ENCODE assay signal across 8 cellular contexts in genomic region chr2:210477496-210477895, GRCh38. TPM values are rescaled to one million over a fixed set of nuclear protein-coding genes. Genes with fewer than 3 reads are reported as not detected.
DNase-seq lines count a peak whose midpoint lies in the region; ATAC-seq, FAIRE-seq and TF ChIP-seq lines count a peak whose summit lies in the region.

No MANE protein-coding gene starts in this region.

- peaks cover 35% of the 10 kb centered on the region for H3K4me1 Mint-ChIP-seq in T-helper 17 cell
- H3K4me1 Mint-ChIP-seq in osteocyte (ENCODE audit: unreplicated experiment): peaks cover 29% of the 10 kb centered on the region

- no peaks in the 10 kb centered on the region for H3K27me3 Mint-ChIP-seq in T-helper 17 cell
- H3K27me3 Mint-ChIP-seq in osteocyte (ENCODE audit: unreplicated experiment): no peaks in the 10 kb centered on the region

- H3K27ac ChIP-seq in right atrium auricular region (peak overlapping the region in 1 of 2 donors; percentile 3), esophagus squamous epithelium (peak overlapping the region in 2 of 4 donors; percentile 88)

- peak overlapping the region; percentile 97 for H3K27ac Mint-ChIP-seq in T-helper 17 cell
- H3K27ac Mint-ChIP-seq in osteocyte (ENCODE audit: unreplicated experiment): peak overlapping the region; percentile 91

- ATAC-seq in Right ventricle myocardium superior (ENCODE audit: poor library complexity): peak; percentile 73
- no peak for ATAC-seq in T-helper 17 cell

- H3K4me3 Mint-ChIP-seq in T-helper 17 cell: peak overlapping the region; percentile 97
- H3K4me3 Mint-ChIP-seq in osteocyte (ENCODE audit: unreplicated experiment): peak overlapping the region; percentile 96

- H3K9me3 Mint-ChIP-seq in osteocyte (ENCODE audit: unreplicated experiment): no peaks in the 10 kb centered on the region

- peaks cover 0 to 16% of the 10 kb centered on the region in 2 donors for H3K4me1 ChIP-seq in right atrium auricular region
- peaks cover 5 to 37% (median 13%) of the 10 kb centered on the region in 3 donors for H3K4me1 ChIP-seq in esophagus squamous epithelium

- H3K27me3 ChIP-seq in right atrium auricular region (no peaks in the 10 kb centered on the region), esophagus squamous epithelium (no peaks in the 10 kb centered on the region)

- H3K36me3 ChIP-seq in right atrium auricular region (peaks cover 3% of the 10 kb centered on the region), esophagus squamous epithelium (peaks cover 0 to 5% (median 0%) of the 10 kb centered on the region in 3 donors)

- FAIRE-seq in GM12891 (lab: Jason Lieb, UNC): no peak

- no peaks in the 10 kb centered on the region for H3K9me3 ChIP-seq in right atrium auricular region
- H3K9me3 ChIP-seq in T-helper 17 cell (ENCODE audit: control insufficient read depth, low read length, poor library complexity, severe bottlenecking): no peaks in the 10 kb centered on the region
- no peaks in the 10 kb centered on the region for H3K9me3 ChIP-seq in esophagus squamous epithelium

- H3K36me3 Mint-ChIP-seq in T-helper 17 cell (ENCODE audit: low read depth): peaks cover 2% of the 10 kb centered on the region
- peaks cover 3% of the 10 kb centered on the region for H3K36me3 Mint-ChIP-seq in osteocyte (ENCODE audit: unreplicated experiment)

- TF ChIP-seq CTCF in right atrium auricular region (IDR thresholded peaks at IDR 0.05) (no peak), esophagus squamous epithelium (IDR thresholded peaks at IDR 0.05) (no peak), osteocyte (IDR thresholded peaks at IDR 0.05) (no peak)

- DNase-seq in Right ventricle myocardium superior: no peak
- DNase-seq in right atrium auricular region (ENCODE audit: low spot score): no peak
- no peak for DNase-seq in T-helper 17 cell
- DNase-seq in esophagus squamous epithelium (lab: John Stamatoyannopoulos, UW): no peak
- DNase-seq in osteocyte (ENCODE audit: extremely low spot score, unreplicated experiment): no peak
- no peak for DNase-seq in GM12891 (ENCODE audit: insufficient read length, low spot score)
- no peak for DNase-seq in NCI-H526 (lab: John Stamatoyannopoulos, UW)
- DNase-seq in NCI-H1694 (lab: John Stamatoyannopoulos, UW): no peak

- H3K4me3 ChIP-seq in right atrium auricular region: peak overlapping the region in 1 of 2 donors; percentile 77
- peak overlapping the region in 3 of 4 donors; percentile 77 to 87 (median 83) for H3K4me3 ChIP-seq in esophagus squamous epithelium

- intact Hi-C loops in Right ventricle myocardium superior (cut with DNase I): no loop called here
- intact Hi-C loops in esophagus squamous epithelium (cut with DNase I): no loop called here

- 58 to 64% methylated on average over 3 of the region's 3 CpGs for WGBS in esophagus squamous epithelium, 2 donors

- no peak for TF ChIP-seq POLR2A in esophagus squamous epithelium (IDR thresholded peaks at IDR 0.05)
- TF ChIP-seq POLR2A in GM12891 (IDR thresholded peaks at IDR 0.05; ENCODE audit: low read depth, low read length): no peak

TF ChIP-seq in GM12891, 5 proteins besides CTCF, POLR2A, EP300 and RAD21:
- TF ChIP-seq TAF1 (IDR thresholded peaks at IDR 0.05; ENCODE audit: low read depth, low read length) (no peak), POU2F2 (IDR thresholded peaks at IDR 0.05; ENCODE audit: low read depth, low read length) (no peak), PAX5 (IDR thresholded peaks at IDR 0.05; ENCODE audit: insufficient read depth, low read length, severe bottlenecking) (no peak), POLR2AphosphoS5 (IDR thresholded peaks at IDR 0.05; ENCODE audit: low read depth, low read length) (no peak), SPI1 (IDR thresholded peaks at IDR 0.05; ENCODE audit: low read depth, low read length) (no peak)

RNA-seq across cellular contexts. Expression of gene LANCL1, which starts 0.9 kb away (rescaled TPM):
- total RNA-seq in Right ventricle myocardium superior (50.3 TPM), right atrium auricular region (10 to 100 TPM; 27.4 to 43.2 TPM), T-helper 17 cell (10 to 100 TPM; 19.0 to 24.1 TPM), esophagus squamous epithelium (10 to 100 TPM; 15.4 to 28.9 (median 24.5) TPM), osteocyte (65.2 and 67.3 TPM in 2 replicates)
- polyA plus RNA-seq in GM12891 (2012; ENCODE audit: low read depth, missing spikeins): 14.6 TPM
